ENCODE assay signal across 8 cellular contexts in genomic region chr1:226871047-226871365, GRCh38. TPM values are rescaled to one million over a fixed set of nuclear protein-coding genes. Genes with fewer than 3 reads are reported as not detected.
DNase-seq lines count a peak whose midpoint lies in the region; ATAC-seq and TF ChIP-seq lines count a peak whose summit lies in the region.

No MANE protein-coding gene starts in this region.

- H3K4me3 ChIP-seq in AG04450 (ENCODE audit: low read depth, low read length): peak overlapping the region; percentile 63
- H3K4me3 ChIP-seq in IMR-90 (ENCODE audit: insufficient read depth, low read depth, low read length): peak overlapping the region; percentile 70

- H4K8ac ChIP-seq in IMR-90 (ENCODE audit: low read depth in 2 of 2, low read length in 2 of 2): peak overlapping the region in 1 of 2 experiments; percentile 40; a peak in 2 of 4 replicates

- H3K56ac ChIP-seq in IMR-90 (ENCODE audit: extremely low read depth, insufficient read depth, low read length): peak overlapping the region; percentile 50; the same call in 1 of the 2 replicates

- TF ChIP-seq RAD21 in IMR-90 (IDR thresholded peaks at IDR 0.05; ENCODE audit: low read length): no peak

- peak overlapping the region; percentile 66 for H3K27ac Mint-ChIP-seq in dendritic cell treated with granulocyte-macrophage colony-stimulating factor and Interleukin-4, amounts not matched to agents 40 ng/mL and 50 ng/mL, for 4 days
- peak overlapping the region in 4 of 6 donors; percentile 27 to 89 (median 72) for H3K27ac Mint-ChIP-seq in naive B cell

- no peak overlapping the region for H3K27ac ChIP-seq in AG04450 (ENCODE audit: low read depth, low read length)
- H3K27ac ChIP-seq in IMR-90 (ENCODE audit: insufficient read depth, low read length): peak overlapping the region; percentile 2; the same call in 1 of the 2 replicates

- no peaks in the 10 kb centered on the region for H3K9me3 Mint-ChIP-seq in dendritic cell treated with granulocyte-macrophage colony-stimulating factor and Interleukin-4, amounts not matched to agents 40 ng/mL and 50 ng/mL, for 4 days
- H3K9me3 Mint-ChIP-seq in naive B cell: no peaks in the 10 kb centered on the region

- peak overlapping the region; percentile 99 for H2AFZ ChIP-seq in IMR-90 (replicated peaks; ENCODE audit: low read length, poor library complexity)

- no peak overlapping the region for H2AK5ac ChIP-seq in IMR-90 (ENCODE audit: low read depth, low read length)

- H3K4me1 Mint-ChIP-seq in dendritic cell treated with granulocyte-macrophage colony-stimulating factor and Interleukin-4, amounts not matched to agents 40 ng/mL and 50 ng/mL, for 4 days (ENCODE audit: low read depth): peaks cover 28% of the 10 kb centered on the region
- peaks cover 19 to 33% (median 25%) of the 10 kb centered on the region in 3 donors for H3K4me1 Mint-ChIP-seq in naive B cell

- H2AK9ac ChIP-seq in IMR-90 (replicated peaks; ENCODE audit: low read depth, low read length, poor library complexity): peak overlapping the region; percentile 70

- in situ Hi-C loops in IMR-90 (cut with MboI; ENCODE audit: low sequenced_read_pairs): no loop called here

- H3K23ac ChIP-seq in IMR-90 (ENCODE audit: low read depth, low read length): peak overlapping the region; percentile 54

- ATAC-seq in IMR-90 (ENCODE audit: low read depth) (no peak; the same call in 1 of the 2 replicates), naive B cell (ENCODE audit: low read depth in 2 of 2) (no peak)

- H3K79me1 ChIP-seq in IMR-90 (ENCODE audit: low read depth in 1 of 2, low read length in 2 of 2): peaks cover 3 to 31% of the 10 kb centered on the region in 2 experiments

- H4K20me1 ChIP-seq in IMR-90 (ENCODE audit: insufficient read depth, low read length): no peaks in the 10 kb centered on the region

- no peak overlapping the region; the same call in 1 of the 2 replicates for H4K5ac ChIP-seq in IMR-90 (ENCODE audit: low read depth, low read length)

- peaks cover 10% of the 10 kb centered on the region for H3K36me3 Mint-ChIP-seq in dendritic cell treated with granulocyte-macrophage colony-stimulating factor and Interleukin-4, amounts not matched to agents 40 ng/mL and 50 ng/mL, for 4 days (ENCODE audit: low read depth)
- no peaks in the 10 kb centered on the region for H3K36me3 Mint-ChIP-seq in naive B cell

- peaks cover 20% of the 10 kb centered on the region for H3K27me3 Mint-ChIP-seq in dendritic cell treated with granulocyte-macrophage colony-stimulating factor and Interleukin-4, amounts not matched to agents 40 ng/mL and 50 ng/mL, for 4 days
- peaks cover 0 to 4% (median 0%) of the 10 kb centered on the region in 3 donors for H3K27me3 Mint-ChIP-seq in naive B cell

- CTCF ChIA-PET in AG04450 (lab: Charles Lee): interaction anchor here (0.8 kb wide), 1 partner anchor 237 kb away, joined by 3 read pairs; no protein-coding TSS in a partner anchor
- CTCF ChIA-PET in IMR-90 (lab: Yijun Ruan, JAX): no interaction called here

- dilution Hi-C loops in IMR-90 (cut with HindIII; ENCODE audit: low sequenced_read_pairs, unreplicated experiment): no loop called here

- no TSS peak for BruUV-seq in IMR-90 (replicated peaks; lab: Mats Ljungman, UMichigan)

- no peak overlapping the region for H2BK5ac ChIP-seq in IMR-90 (ENCODE audit: low read depth, low read length, poor library complexity, severe bottlenecking)

- H4K91ac ChIP-seq in IMR-90 (ENCODE audit: insufficient read depth, low read depth, low read length): peak overlapping the region; percentile 38; the same call in 1 of the 2 replicates

- TF ChIP-seq CTCF in AG04450 (IDR thresholded peaks at IDR 0.05; ENCODE audit: low read depth, low read length): no peak
- no peak for TF ChIP-seq CTCF in IMR-90 (conservative IDR thresholded peaks at IDR 0.05; ENCODE audit: low read depth, low read length)

- H3K9me1 ChIP-seq in IMR-90 (ENCODE audit: insufficient read depth, low read length): peaks cover 10% of the 10 kb centered on the region; the same call in 1 of the 2 replicates

- H3K27me3 ChIP-seq in AG04450 (ENCODE audit: control insufficient read depth, insufficient read depth, low read length) (no peaks in the 10 kb centered on the region), IMR-90 (ENCODE audit: control insufficient read depth, insufficient read depth, low read length) (no peaks in the 10 kb centered on the region)

- H3K4ac ChIP-seq in IMR-90 (ENCODE audit: low read depth, low read length): peak overlapping the region; percentile 63

- H3K4me3 Mint-ChIP-seq in dendritic cell treated with granulocyte-macrophage colony-stimulating factor and Interleukin-4, amounts not matched to agents 40 ng/mL and 50 ng/mL, for 4 days: peak overlapping the region; percentile 78
- H3K4me3 Mint-ChIP-seq in naive B cell: peak overlapping the region; percentile 82 to 94 (median 89)

- no CpG with 5 or more reads among the region's 19 CpGs for WGBS in IMR-90 (ENCODE audit: extremely low coverage in 2 of 2, insufficient read length in 1 of 2), 2 experiments

- DNase-seq in AG04450 (ENCODE audit: low read depth, low spot score) (no peak), IMR-90 (no peak), naive B cell (no peak), activated gamma-delta T cell treated with Interleukin-2 at 50 U/mL for 16 hours (no peak), NCI-H187 treated with DMSO at 0.1 percent for 48 hours (lab: John Stamatoyannopoulos, UW) (no peak), NOMO-1 (lab: John Stamatoyannopoulos, UW; ENCODE audit: unreplicated experiment in 2 of 2) (no peak), NCI-H345 (lab: John Stamatoyannopoulos, UW) (no peak)

- intact Hi-C loops in IMR-90 (cut with micrococcal nuclease): no loop called here
- intact Hi-C loops in dendritic cell treated with granulocyte-macrophage colony-stimulating factor and Interleukin-4, amounts not matched to agents 40 ng/mL and 50 ng/mL, for 4 days (cut with micrococcal nuclease): loop anchor here (2.0 to 5.0 kb wide), 2 partner anchors 68 to 81 kb away; no protein-coding TSS in a partner anchor

- H3K4me2 ChIP-seq in IMR-90 (ENCODE audit: low read depth, low read length): peak overlapping the region; percentile 68

- H3K9ac ChIP-seq in IMR-90 (ENCODE audit: low read depth, low read length): peak overlapping the region; percentile 57

- POLR2A ChIA-PET in AG04450 (lab: Yijun Ruan, JAX) (interaction anchor here (1.1 kb wide), 1 partner anchor 12 kb away, joined by 3 read pairs; no protein-coding TSS in a partner anchor), IMR-90 (lab: Charles Lee; ENCODE audit: unreplicated experiment) (no interaction called here)

- no peak overlapping the region; the same call in 2 of the 3 replicates for H2BK15ac ChIP-seq in IMR-90 (ENCODE audit: low read depth, low read length)

- no peak overlapping the region for H3K18ac ChIP-seq in IMR-90 (ENCODE audit: low read depth, low read length)

- peak overlapping the region; percentile 22; the same call in 1 of the 2 replicates for H3K14ac ChIP-seq in IMR-90 (replicated peaks; ENCODE audit: low read depth, low read length)

- H3K9me3 ChIP-seq in AG04450 (ENCODE audit: control insufficient read depth, insufficient read depth, low read length): no peaks in the 10 kb centered on the region; the same call in 1 of the 2 replicates
- H3K9me3 ChIP-seq in IMR-90 (ENCODE audit: control insufficient read depth, insufficient read depth, low read length): no peaks in the 10 kb centered on the region

- no peak for TF ChIP-seq POLR2A in IMR-90 (IDR thresholded peaks at IDR 0.05; ENCODE audit: low read depth, low read length)

- H3K4me1 ChIP-seq in IMR-90 (ENCODE audit: control insufficient read depth, insufficient read depth, low read length): peaks cover 9% of the 10 kb centered on the region

- no peaks in the 10 kb centered on the region for H3K36me3 ChIP-seq in IMR-90 (ENCODE audit: control insufficient read depth, insufficient read depth, low read length)

- H2BK120ac ChIP-seq in IMR-90 (ENCODE audit: low read depth, low read length): peak overlapping the region; percentile 57

- no peak overlapping the region for H2BK20ac ChIP-seq in IMR-90 (ENCODE audit: low read depth, low read length)

TF ChIP-seq in IMR-90, 13 proteins besides CTCF, POLR2A, EP300 and RAD21:
- no peak for TF ChIP-seq NFE2L2 (IDR thresholded peaks at IDR 0.05; ENCODE audit: low read depth, low read length)
- peak; percentile 88 for TF ChIP-seq BHLHE40 (IDR thresholded peaks at IDR 0.05; ENCODE audit: low read depth, low read length)
- no peak for TF ChIP-seq SMC3 (IDR thresholded peaks at IDR 0.05; ENCODE audit: low read depth, low read length)

RNA-seq across cellular contexts. Expression of gene PSEN2, which starts 0.6 kb away (rescaled TPM):
- polyA plus RNA-seq in AG04450 (2011; rRNA removed): 12.1 and 13.6 TPM in 2 replicates
- 17.2 and 19.3 TPM in 2 replicates for polyA minus RNA-seq in AG04450 (2011; rRNA and poly(A)+ RNA removed)
- total RNA-seq in IMR-90 (2012; rRNA removed): 20.0 and 24.4 TPM in 2 replicates
- polyA plus RNA-seq in IMR-90 (2012; rRNA removed): 14.4 and 15.0 TPM in 2 replicates
- polyA plus RNA-seq in IMR-90 (2012; cell fraction: cytosol; rRNA removed): 10.8 and 14.7 TPM in 2 replicates
- polyA plus RNA-seq in IMR-90 (2012; cell fraction: nucleus; rRNA removed; ENCODE audit: low replicate concordance): 25.2 and 30.9 TPM in 2 replicates
- 10 to 100 TPM in 3 of 6 donors, 1 to 10 TPM in 3; 5.5 to 15.0 (median 10.3) TPM for polyA plus RNA-seq in naive B cell (ENCODE audit: low read depth in 6 of 6)
